ENCODE assay signal across 1 cellular context in the genomic region with DNA sequence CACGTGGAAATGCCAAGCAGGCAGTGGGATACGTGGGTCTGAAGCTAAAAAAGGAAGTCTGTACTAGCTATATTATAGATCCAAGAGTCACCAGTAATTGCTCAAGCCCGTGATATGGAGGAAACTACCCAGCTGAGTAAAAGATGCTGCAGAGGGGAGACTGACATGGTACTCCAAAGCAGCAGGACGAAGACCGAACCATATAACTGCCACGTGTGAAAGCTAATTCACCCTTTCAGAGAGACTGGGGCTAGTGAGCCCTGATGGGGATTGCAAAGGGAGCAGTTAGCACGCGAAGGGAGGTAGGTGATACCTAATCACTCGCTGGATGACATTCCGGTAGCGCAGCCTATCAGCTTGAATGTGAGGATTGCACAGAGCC.
TF ChIP-seq lines count a peak whose summit lies in the region.

No MANE protein-coding gene starts in this region.

TF ChIP-seq in K562, 482 proteins besides CTCF, POLR2A, EP300 and RAD21 (continued from another document):
- TF ChIP-seq CEBPZ (IDR thresholded peaks at IDR 0.05; ENCODE audit: borderline replicate concordance, low read depth, low read length) (no peak), ARNT (IDR thresholded peaks at IDR 0.05) (0 out of 4 replicates have a peak, but pooled peaks of 1 of the 2 experiments have one; percentile 30), ZNF212 (CRISPR knock-in tag; IDR thresholded peaks at IDR 0.05) (no peak), NR4A1 (CRISPR knock-in tag; IDR thresholded peaks at IDR 0.05) (0 out of 2 replicates have a peak, but pooled peaks have one; percentile 15), NR4A1 (tag; IDR thresholded peaks at IDR 0.05) (0 out of 2 replicates have a peak, but pooled peaks have one; percentile 13), SRSF7 (optimal IDR thresholded peaks at IDR 0.05; ENCODE audit: low read depth, low read length) (no peak), MBD1 (CRISPR knock-in tag; IDR thresholded peaks at IDR 0.05) (no peak), ZNF561 (CRISPR knock-in tag; conservative IDR thresholded peaks at IDR 0.05) (no peak), TRIM25 (IDR thresholded peaks at IDR 0.05; ENCODE audit: borderline replicate concordance) (no peak), HDAC8 (tag; IDR thresholded peaks at IDR 0.05) (no peak), ZNF23 (CRISPR knock-in tag; IDR thresholded peaks at IDR 0.05) (no peak), ZNF174 (CRISPR knock-in tag; IDR thresholded peaks at IDR 0.05) (no peak), POLR2AphosphoS5 (IDR thresholded peaks at IDR 0.05; ENCODE audit: control insufficient read depth, insufficient read depth, low read depth, low read length) (no peak), ZNF143 (CRISPR knock-in tag; IDR thresholded peaks at IDR 0.05) (no peak), RFX1 (IDR thresholded peaks at IDR 0.05) (no peak), MEF2A (IDR thresholded peaks at IDR 0.05; ENCODE audit: control insufficient read depth, low read depth, low read length) (no peak), FOXA3 (CRISPR knock-in tag; conservative IDR thresholded peaks at IDR 0.05 in 1 of 2, IDR thresholded peaks at IDR 0.05 in 1 of 2) (no peak), ARID2 (IDR thresholded peaks at IDR 0.05) (no peak), JUN (IDR thresholded peaks at IDR 0.05; ENCODE audit: borderline replicate concordance, low read depth, low read length) (no peak), JUN (CRISPR knock-in tag; IDR thresholded peaks at IDR 0.05; ENCODE audit: borderline replicate concordance) (no peak), ZNF79 (CRISPR knock-in tag; IDR thresholded peaks at IDR 0.05; ENCODE audit: low read depth) (no peak), TAF1 (IDR thresholded peaks at IDR 0.05; ENCODE audit: control insufficient read depth, extremely low read depth, insufficient read depth, low read length, severe bottlenecking) (no peak), GABPB1 (CRISPR knock-in tag; IDR thresholded peaks at IDR 0.05) (no peak), CXXC5 (CRISPR knock-in tag; IDR thresholded peaks at IDR 0.05) (no peak), ILK (tag; IDR thresholded peaks at IDR 0.05; ENCODE audit: borderline replicate concordance, low read depth) (no peak), TAF9B (IDR thresholded peaks at IDR 0.05; ENCODE audit: partially characterized antibody) (no peak), UBTF (IDR thresholded peaks at IDR 0.05; ENCODE audit: borderline replicate concordance in 1 of 2, low read depth in 2 of 2, low read length in 2 of 2) (no peak), U2AF2 (optimal IDR thresholded peaks at IDR 0.05; ENCODE audit: low read depth, low read length) (no peak), FIP1L1 (IDR thresholded peaks at IDR 0.05; ENCODE audit: low read depth, low read length, poor library complexity, severe bottlenecking) (no peak), HCFC1 (IDR thresholded peaks at IDR 0.05; ENCODE audit: low read depth, low read length) (no peak), GABPB2 (CRISPR knock-in tag; conservative IDR thresholded peaks at IDR 0.05) (no peak)
- TF ChIP-seq, protein P1, sequence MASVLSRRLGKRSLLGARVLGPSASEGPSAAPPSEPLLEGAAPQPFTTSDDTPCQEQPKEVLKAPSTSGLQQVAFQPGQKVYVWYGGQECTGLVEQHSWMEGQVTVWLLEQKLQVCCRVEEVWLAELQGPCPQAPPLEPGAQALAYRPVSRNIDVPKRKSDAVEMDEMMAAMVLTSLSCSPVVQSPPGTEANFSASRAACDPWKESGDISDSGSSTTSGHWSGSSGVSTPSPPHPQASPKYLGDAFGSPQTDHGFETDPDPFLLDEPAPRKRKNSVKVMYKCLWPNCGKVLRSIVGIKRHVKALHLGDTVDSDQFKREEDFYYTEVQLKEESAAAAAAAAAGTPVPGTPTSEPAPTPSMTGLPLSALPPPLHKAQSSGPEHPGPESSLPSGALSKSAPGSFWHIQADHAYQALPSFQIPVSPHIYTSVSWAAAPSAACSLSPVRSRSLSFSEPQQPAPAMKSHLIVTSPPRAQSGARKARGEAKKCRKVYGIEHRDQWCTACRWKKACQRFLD (CRISPR knock-in tag; IDR thresholded peaks at IDR 0.05) = no peak
- TF ChIP-seq, protein P2, sequence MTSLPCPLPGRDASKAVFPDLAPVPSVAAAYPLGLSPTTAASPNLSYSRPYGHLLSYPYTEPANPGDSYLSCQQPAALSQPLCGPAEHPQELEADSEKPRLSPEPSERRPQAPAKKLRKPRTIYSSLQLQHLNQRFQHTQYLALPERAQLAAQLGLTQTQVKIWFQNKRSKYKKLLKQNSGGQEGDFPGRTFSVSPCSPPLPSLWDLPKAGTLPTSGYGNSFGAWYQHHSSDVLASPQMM (CRISPR knock-in tag; IDR thresholded peaks at IDR 0.05) = no peak
